ENCODE assay signal across 11 cellular contexts in genomic region chr21:37455504-37455911, GRCh38.
DNase-seq lines count a peak whose midpoint lies in the region; ATAC-seq and TF ChIP-seq lines count a peak whose summit lies in the region.
"Had no signal": no experiment of that assay in that cellular context is flagged by ENCODE, and none has a peak within 500 bp of the region (broad histone marks: within the 10 kb centered on the region; RNA-seq: fewer than 3 reads in every experiment).

No MANE protein-coding gene starts in this region.

- H3K27me3 Mint-ChIP-seq in activated CD4-positive, alpha-beta T cell treated with anti-CD3 and anti-CD28 coated beads for 36 hours: no peaks in the 10 kb centered on the region
- H3K27me3 Mint-ChIP-seq in endothelial cell (ENCODE audit: unreplicated experiment): peaks cover 5% of the 10 kb centered on the region

- TF ChIP-seq CTCF in endothelial cell (IDR thresholded peaks at IDR 0.05; ENCODE audit: unreplicated experiment): no peak
- TF ChIP-seq CTCF in gastrocnemius medialis (IDR thresholded peaks at IDR 0.05 in 4 of 5, conservative IDR thresholded peaks at IDR 0.05 in 1 of 5): no peak

- POLR2A ChIA-PET in activated CD4-positive, alpha-beta T cell treated with anti-CD3 and anti-CD28 coated beads for 36 hours (lab: Charles Lee): interaction anchor here (0.6 to 0.7 kb wide), 2 partner anchors 10 to 28 kb away, joined by 3 to 4 read pairs; no protein-coding TSS in a partner anchor

- no peaks in the 10 kb centered on the region for H3K9me3 ChIP-seq in gastrocnemius medialis

- H3K4me3 Mint-ChIP-seq in activated CD4-positive, alpha-beta T cell treated with anti-CD3 and anti-CD28 coated beads for 36 hours: no peak overlapping the region
- H3K4me3 Mint-ChIP-seq in endothelial cell (ENCODE audit: unreplicated experiment): no peak overlapping the region

- peak; percentile 51 for DNase-seq in activated CD4-positive, alpha-beta T cell treated with anti-CD3 and anti-CD28 coated beads for 36 hours
- DNase-seq in activated CD4-positive, alpha-beta T cell treated with anti-CD3 and anti-CD28 coated beads, Interleukin-2, amount 50 U/mL, for 1 hour: no peak
- DNase-seq in RPMI7951 (ENCODE audit: low read depth) (peak; percentile 53), endothelial cell (ENCODE audit: low spot score) (no peak), gastrocnemius medialis (no peak), cerebellum (ENCODE audit: low spot score) (no peak)
- DNase-seq: activated effector memory CD4-positive, alpha-beta T cell treated with Interleukin-2 at 50 U/mL for 16 hours; effector CD8-positive, alpha-beta T cell; NCI-H1105 had no signal

- H3K4me3 ChIP-seq in gastrocnemius medialis: peak overlapping the region in 3 of 4 donors; percentile 11 to 35 (median 25)

- H3K27me3 ChIP-seq in gastrocnemius medialis: no peaks in the 10 kb centered on the region

- ATAC-seq in activated CD4-positive, alpha-beta T cell treated with anti-CD3 and anti-CD28 coated beads for 36 hours: peak; percentile 41
- ATAC-seq in gastrocnemius medialis: peak; percentile 25 to 67
- ATAC-seq in HG02798 (IDR thresholded peaks at IDR 0.05; ENCODE audit: poor library complexity, unreplicated experiment): no peak
- ATAC-seq in HG03457 (IDR thresholded peaks at IDR 0.05; ENCODE audit: unreplicated experiment): no peak

- CTCF ChIA-PET in activated CD4-positive, alpha-beta T cell treated with anti-CD3 and anti-CD28 coated beads for 36 hours (lab: Charles Lee): interaction anchor here (0.7 to 1.1 kb wide), 2 partner anchors 8 to 9 kb away, joined by 3 to 6 read pairs; no protein-coding TSS in a partner anchor

- peak overlapping the region; percentile 81 for H3K27ac Mint-ChIP-seq in activated CD4-positive, alpha-beta T cell treated with anti-CD3 and anti-CD28 coated beads for 36 hours
- peak overlapping the region; percentile 59 for H3K27ac Mint-ChIP-seq in endothelial cell (ENCODE audit: unreplicated experiment)

- TF ChIP-seq POLR2A in gastrocnemius medialis (IDR thresholded peaks at IDR 0.05): no peak

- peaks cover 15% of the 10 kb centered on the region for H3K36me3 Mint-ChIP-seq in activated CD4-positive, alpha-beta T cell treated with anti-CD3 and anti-CD28 coated beads for 36 hours (ENCODE audit: low read depth)
- peaks cover 2% of the 10 kb centered on the region for H3K36me3 Mint-ChIP-seq in endothelial cell (ENCODE audit: low read depth, unreplicated experiment)

- H3K9me3 Mint-ChIP-seq in activated CD4-positive, alpha-beta T cell treated with anti-CD3 and anti-CD28 coated beads for 36 hours (ENCODE audit: low read depth): no peaks in the 10 kb centered on the region
- no peaks in the 10 kb centered on the region for H3K9me3 Mint-ChIP-seq in endothelial cell (ENCODE audit: unreplicated experiment)

- H3K27ac ChIP-seq in gastrocnemius medialis: peak overlapping the region; percentile 78 to 86 (median 80)

- peaks cover 96 to 99% of the 10 kb centered on the region in 2 donors for H3K4me1 ChIP-seq in gastrocnemius medialis

- no peaks in the 10 kb centered on the region for H3K36me3 ChIP-seq in gastrocnemius medialis

- in situ Hi-C loops in gastrocnemius medialis (cut with MboI; ENCODE audit: low sequenced_read_pairs in 4 of 4): no loop called here

- peaks cover 84% of the 10 kb centered on the region for H3K4me1 Mint-ChIP-seq in activated CD4-positive, alpha-beta T cell treated with anti-CD3 and anti-CD28 coated beads for 36 hours
- H3K4me1 Mint-ChIP-seq in endothelial cell (ENCODE audit: unreplicated experiment): peaks cover 50% of the 10 kb centered on the region

- intact Hi-C loops in activated CD4-positive, alpha-beta T cell treated with anti-CD3 and anti-CD28 coated beads for 36 hours (cut with DNase I, micrococcal nuclease): no loop called here
- intact Hi-C loops in gastrocnemius medialis (cut with DNase I; ENCODE audit: low total_unique reads): loop anchor here (5.0 kb wide), 2 partner anchors 88 to 107 kb away; partner anchors contain the start of gene DYRK1A

Comparison
In these comparisons a context has a peak if more than half of its experiments do, and no peak if none do; other contexts are left out.
1. DNase-seq: peak in activated CD4-positive, alpha-beta T cell treated with anti-CD3 and anti-CD28 coated beads for 36 hours (single experiment) and RPMI7951 (single experiment); none in activated CD4-positive, alpha-beta T cell treated with anti-CD3 and anti-CD28 coated beads, Interleukin-2, amount 50 U/mL, for 1 hour (single experiment), endothelial cell (single experiment), gastrocnemius medialis (0 of 2) and cerebellum (single experiment).
2. ATAC-seq: peak in activated CD4-positive, alpha-beta T cell treated with anti-CD3 and anti-CD28 coated beads for 36 hours (single experiment) and gastrocnemius medialis (2 of 2); none in HG02798 (single experiment) and HG03457 (single experiment).